10 cellular contexts compared by ENCODE assay signal in genomic region chr17:64240741-64241347, GRCh38. TPM values are rescaled to one million over a fixed set of nuclear protein-coding genes. Genes with fewer than 3 reads are reported as not detected.
A peak's percentile ranks its signal among the peaks of the same experiment; 100 is the strongest.
DNase-seq lines count a peak whose midpoint lies in the region; ATAC-seq and TF ChIP-seq lines count a peak whose summit lies in the region.
"Had no signal": no experiment of that assay in that cellular context is flagged by ENCODE, and none has a peak within 500 bp of the region (broad histone marks: within the 10 kb centered on the region; RNA-seq: fewer than 3 reads in every experiment).

No MANE protein-coding gene starts in this region.

- DNase-seq in A172 (ENCODE audit: low spot score) (peak; percentile 53), RWPE2 (ENCODE audit: low spot score) (no peak), esophagus muscularis mucosa (ENCODE audit: extremely low spot score) (no peak), mesothelial cell of epicardium (ENCODE audit: low spot score in 2 of 2, unreplicated experiment in 2 of 2) (no peak)
- no peak for DNase-seq in activated naive CD4-positive, alpha-beta T cell treated with anti-CD3 and anti-CD28 coated beads, Interleukin-2, amount 50 U/mL, for 72 hours (ENCODE audit: low spot score in 2 of 2)

- peak overlapping the region; percentile 51 for H3K27ac ChIP-seq in RWPE2 (ENCODE audit: poor library complexity, severe bottlenecking)
- H3K27ac ChIP-seq in esophagus muscularis mucosa (replicated peaks in 1 of 4), result peak overlapping the region; percentile 73 to 81 (median 77)

- no peak for TF ChIP-seq POLR2A in esophagus muscularis mucosa (IDR thresholded peaks at IDR 0.05; ENCODE audit: low read depth)

- peaks cover 68% of the 10 kb centered on the region for H3K4me1 Mint-ChIP-seq in mesothelial cell of epicardium

- no peak for TF ChIP-seq EP300 in esophagus muscularis mucosa (IDR thresholded peaks at IDR 0.05)

- H3K4me1 ChIP-seq in RWPE2 (ENCODE audit: insufficient read depth, poor library complexity, severe bottlenecking), result peaks cover 42% of the 10 kb centered on the region
- peaks cover 20 to 27% (median 25%) of the 10 kb centered on the region in 4 donors for H3K4me1 ChIP-seq in esophagus muscularis mucosa

- intact Hi-C loops in esophagus muscularis mucosa (cut with DNase I), result no loop called here

- no peak overlapping the region for H3K4me3 ChIP-seq in RWPE2 (ENCODE audit: severe bottlenecking)
- H3K4me3 ChIP-seq in esophagus muscularis mucosa, result peak overlapping the region in 2 of 4 donors; percentile 4 to 5

- H3K36me3 ChIP-seq in RWPE2 (ENCODE audit: low read depth) (no peaks in the 10 kb centered on the region), esophagus muscularis mucosa (no peaks in the 10 kb centered on the region)

- peak overlapping the region; percentile 97 for H3K27ac Mint-ChIP-seq in mesothelial cell of epicardium
- H3K27ac Mint-ChIP-seq in activated naive CD4-positive, alpha-beta T cell treated with anti-CD3 and anti-CD28 coated beads, Interleukin-2, amount 50 U/mL, for 72 hours, result no peak overlapping the region
- H3K27ac Mint-ChIP-seq: activated CD8-positive, alpha-beta T cell treated with anti-CD3 and anti-CD28 coated beads for 36 hours; B cell had no signal

- H3K27me3 Mint-ChIP-seq in mesothelial cell of epicardium (ENCODE audit: low read depth), result no peaks in the 10 kb centered on the region
- H3K27me3 Mint-ChIP-seq: activated CD8-positive, alpha-beta T cell treated with anti-CD3 and anti-CD28 coated beads for 36 hours; B cell had no signal

- no peaks in the 10 kb centered on the region for H3K9me3 Mint-ChIP-seq in mesothelial cell of epicardium
- H3K9me3 Mint-ChIP-seq in activated naive CD4-positive, alpha-beta T cell treated with anti-CD3 and anti-CD28 coated beads, Interleukin-2, amount 50 U/mL, for 72 hours, result no peaks in the 10 kb centered on the region
- H3K9me3 Mint-ChIP-seq: activated CD8-positive, alpha-beta T cell treated with anti-CD3 and anti-CD28 coated beads for 36 hours had no signal

- H3K4me3 Mint-ChIP-seq in mesothelial cell of epicardium, result no peak overlapping the region
- H3K4me3 Mint-ChIP-seq: activated CD8-positive, alpha-beta T cell treated with anti-CD3 and anti-CD28 coated beads for 36 hours; B cell had no signal

- TF ChIP-seq CTCF in RWPE2 (IDR thresholded peaks at IDR 0.05; ENCODE audit: poor library complexity, severe bottlenecking) (no peak), esophagus muscularis mucosa (IDR thresholded peaks at IDR 0.05) (no peak), mesothelial cell of epicardium (IDR thresholded peaks at IDR 0.05; ENCODE audit: unreplicated experiment) (no peak)

- no peaks in the 10 kb centered on the region for H3K27me3 ChIP-seq in RWPE2 (ENCODE audit: insufficient read depth, poor library complexity, severe bottlenecking)
- H3K27me3 ChIP-seq in esophagus muscularis mucosa, result no peaks in the 10 kb centered on the region

- ATAC-seq in RWPE2 (ENCODE audit: low read depth), result peak; percentile 67
- no peak for ATAC-seq in HG02981 (IDR thresholded peaks at IDR 0.05; ENCODE audit: unreplicated experiment)
- ATAC-seq in activated naive CD4-positive, alpha-beta T cell treated with anti-CD3 and anti-CD28 coated beads, Interleukin-2, amount 50 U/mL, for 72 hours, result no peak
- no peak for ATAC-seq in HG03378 (IDR thresholded peaks at IDR 0.05; ENCODE audit: unreplicated experiment)
- ATAC-seq in GM18502 (IDR thresholded peaks at IDR 0.05; ENCODE audit: poor library complexity, unreplicated experiment), result no peak
- ATAC-seq: activated CD8-positive, alpha-beta T cell treated with anti-CD3 and anti-CD28 coated beads for 36 hours had no signal

- 8% methylated on average over 8 of the region's 8 CpGs for WGBS in esophagus muscularis mucosa

- H3K9me3 ChIP-seq in RWPE2 (ENCODE audit: severe bottlenecking), result no peaks in the 10 kb centered on the region
- H3K9me3 ChIP-seq in esophagus muscularis mucosa, result no peaks in the 10 kb centered on the region

- no peaks in the 10 kb centered on the region for H3K36me3 Mint-ChIP-seq in mesothelial cell of epicardium
- H3K36me3 Mint-ChIP-seq in activated naive CD4-positive, alpha-beta T cell treated with anti-CD3 and anti-CD28 coated beads, Interleukin-2, amount 50 U/mL, for 72 hours, result peaks cover 0 to 5% of the 10 kb centered on the region in 2 donors

RNA-seq across cellular contexts. Expression of gene TEX2, which starts 22.2 kb away (rescaled TPM):
- 31.6 and 31.9 TPM in 2 replicates for total RNA-seq in A172 (2014; rRNA removed; shearing (Covaris generic))
- total RNA-seq in esophagus muscularis mucosa (10 to 100 TPM; 32.6 to 58.7 (median 46.1) TPM), mesothelial cell of epicardium (27.1 to 29.7 TPM (median 27.3 TPM) in 3 replicates)
- total RNA-seq in activated naive CD4-positive, alpha-beta T cell treated with anti-CD3 and anti-CD28 coated beads, Interleukin-2, amount 50 U/mL, for 72 hours, result 10 to 100 TPM; 12.1 to 14.7 TPM
